In genomic region chr6:33177552-33178446, GRCh38 we compare ENCODE assay signal across 18 cellular contexts. TPM values are rescaled to one million over a fixed set of nuclear protein-coding genes. Genes with fewer than 3 reads are reported as not detected.
DNase-seq lines count a peak whose midpoint lies in the region; ATAC-seq and TF ChIP-seq lines count a peak whose summit lies in the region.
"Had no signal": no experiment of that assay in that cellular context is flagged by ENCODE, and none has a peak within 500 bp of the region (broad histone marks: within the 10 kb centered on the region; RNA-seq: fewer than 3 reads in every experiment).

No MANE protein-coding gene starts in this region.

- H3K9me2 ChIP-seq in hepatocyte (replicated peaks; ENCODE audit: insufficient read depth), result no peaks in the 10 kb centered on the region

- dilution Hi-C loops in IMR-90 (cut with HindIII; ENCODE audit: low sequenced_read_pairs, unreplicated experiment), result no loop called here

- H3K4ac ChIP-seq in IMR-90 (ENCODE audit: low read depth, low read length) (no peak overlapping the region), neuronal stem cell (ENCODE audit: low read length) (no peak overlapping the region)

- in situ Hi-C loops in IMR-90 (cut with MboI; ENCODE audit: low sequenced_read_pairs), result no loop called here

- TF ChIP-seq RAD21 in IMR-90 (IDR thresholded peaks at IDR 0.05; ENCODE audit: low read length), result no peak

- H2BK15ac ChIP-seq in IMR-90 (ENCODE audit: low read depth, low read length) (no peak overlapping the region), neuronal stem cell (ENCODE audit: low read length) (peak overlapping the region; percentile 85)

- peak overlapping the region; percentile 61 for H3K27ac ChIP-seq in BLaER1
- no peak overlapping the region for H3K27ac ChIP-seq in IMR-90 (ENCODE audit: insufficient read depth, low read length)
- no peak overlapping the region for H3K27ac ChIP-seq in neuronal stem cell (replicated peaks; ENCODE audit: low read length)
- H3K27ac ChIP-seq in adrenal gland, result no peak overlapping the region
- H3K27ac ChIP-seq in hepatocyte, result no peak overlapping the region
- H3K27ac ChIP-seq: HL-60, RWPE1, SK-N-MC had no signal

- ATAC-seq in IMR-90 (ENCODE audit: low read depth), result no peak
- ATAC-seq: CD8-positive, alpha-beta T cell had no signal

- H2BK120ac ChIP-seq in IMR-90 (ENCODE audit: low read depth, low read length) (no peak overlapping the region), neuronal stem cell (ENCODE audit: low read depth, low read length) (no peak overlapping the region)

- H3K14ac ChIP-seq in IMR-90 (replicated peaks; ENCODE audit: low read depth, low read length), result no peak overlapping the region
- H3K14ac ChIP-seq in neuronal stem cell (ENCODE audit: low read length), result no peak overlapping the region

- no peaks in the 10 kb centered on the region for H3K9me1 ChIP-seq in IMR-90 (ENCODE audit: insufficient read depth, low read length)

- intact Hi-C loops in IMR-90 (cut with micrococcal nuclease), result no loop called here
- intact Hi-C loops in adrenal gland (cut with DNase I), result loop anchor here in 1 of 2 donors (5.0 kb wide), 1 partner anchor 55 kb away; no protein-coding TSS in a partner anchor

- no peak overlapping the region for H2BK20ac ChIP-seq in IMR-90 (ENCODE audit: low read depth, low read length)

- H4K20me1 ChIP-seq in BLaER1 (no peaks in the 10 kb centered on the region), IMR-90 (ENCODE audit: insufficient read depth, low read length) (no peaks in the 10 kb centered on the region), hepatocyte (ENCODE audit: insufficient read depth, poor library complexity, severe bottlenecking) (no peaks in the 10 kb centered on the region)

- CTCF ChIA-PET in IMR-90 (lab: Yijun Ruan, JAX), result no interaction called here

- H3K4me2 ChIP-seq in BLaER1, result peak overlapping the region; percentile 75
- H3K4me2 ChIP-seq in IMR-90 (ENCODE audit: low read depth, low read length), result no peak overlapping the region
- H3K4me2 ChIP-seq in neuronal stem cell (ENCODE audit: insufficient read depth, low read length, poor library complexity, severe bottlenecking), result no peak overlapping the region
- no peak overlapping the region for H3K4me2 ChIP-seq in hepatocyte

- no peak overlapping the region for H2BK12ac ChIP-seq in neuronal stem cell (ENCODE audit: low read length)

- no peak overlapping the region for H3K23ac ChIP-seq in IMR-90 (ENCODE audit: low read depth, low read length)
- no peak overlapping the region for H3K23ac ChIP-seq in neuronal stem cell (ENCODE audit: low read depth, low read length, poor library complexity)

- H2BK5ac ChIP-seq in IMR-90 (ENCODE audit: low read depth, low read length, poor library complexity, severe bottlenecking) (no peak overlapping the region), neuronal stem cell (ENCODE audit: low read length) (peak overlapping the region; percentile 29)

- no peaks in the 10 kb centered on the region for H3K27me3 ChIP-seq in BLaER1
- peaks cover 16% of the 10 kb centered on the region for H3K27me3 ChIP-seq in IMR-90 (ENCODE audit: control insufficient read depth, insufficient read depth, low read length)
- peaks cover 0 to 10% (median 0%) of the 10 kb centered on the region in 3 experiments for H3K27me3 ChIP-seq in neuronal stem cell (ENCODE audit: control insufficient read depth in 3 of 3, insufficient read depth in 3 of 3, low read depth in 1 of 3, low read length in 3 of 3)
- no peaks in the 10 kb centered on the region for H3K27me3 ChIP-seq in adrenal gland
- H3K27me3 ChIP-seq in hepatocyte, result no peaks in the 10 kb centered on the region

- H3K4me1 ChIP-seq in BLaER1, result peaks cover 61% of the 10 kb centered on the region
- H3K4me1 ChIP-seq in IMR-90 (ENCODE audit: control insufficient read depth, insufficient read depth, low read length), result no peaks in the 10 kb centered on the region
- H3K4me1 ChIP-seq in neuronal stem cell (ENCODE audit: control insufficient read depth in 2 of 2, insufficient read depth in 1 of 2, low read depth in 1 of 2, low read length in 2 of 2), result peaks cover 0 to 3% of the 10 kb centered on the region in 2 donors
- H3K4me1 ChIP-seq in adrenal gland (replicated peaks in 1 of 2), result no peaks in the 10 kb centered on the region
- no peaks in the 10 kb centered on the region for H3K4me1 ChIP-seq in hepatocyte (ENCODE audit: insufficient read depth)

- TF ChIP-seq POLR2A in IMR-90 (IDR thresholded peaks at IDR 0.05; ENCODE audit: low read depth, low read length) (no peak), adrenal gland (IDR thresholded peaks at IDR 0.05) (no peak)

- TF ChIP-seq CTCF in IMR-90 (conservative IDR thresholded peaks at IDR 0.05; ENCODE audit: low read depth, low read length) (no peak), adrenal gland (IDR thresholded peaks at IDR 0.05) (no peak), hepatocyte (IDR thresholded peaks at IDR 0.05; ENCODE audit: poor library complexity) (no peak)

- H4K8ac ChIP-seq in IMR-90 (ENCODE audit: low read depth in 2 of 2, low read length in 2 of 2) (no peak overlapping the region), neuronal stem cell (ENCODE audit: low read depth, low read length) (no peak overlapping the region)

- H3K9ac ChIP-seq in BLaER1, result no peak overlapping the region
- H3K9ac ChIP-seq in IMR-90 (ENCODE audit: low read depth, low read length), result no peak overlapping the region
- peak overlapping the region; percentile 4 for H3K9ac ChIP-seq in neuronal stem cell (ENCODE audit: low read depth, low read length, poor library complexity)

- no peaks in the 10 kb centered on the region for H3K9me3 ChIP-seq in BLaER1
- no peaks in the 10 kb centered on the region for H3K9me3 ChIP-seq in IMR-90 (ENCODE audit: control insufficient read depth, insufficient read depth, low read length)
- peaks cover 0 to under 1% of the 10 kb centered on the region in 2 donors for H3K9me3 ChIP-seq in neuronal stem cell (replicated peaks in 1 of 2; ENCODE audit: control insufficient read depth in 2 of 2, insufficient read depth in 1 of 2, low read depth in 1 of 2, low read length in 2 of 2)
- no peaks in the 10 kb centered on the region for H3K9me3 ChIP-seq in adrenal gland (replicated peaks in 1 of 3)
- H3K9me3 ChIP-seq in hepatocyte (ENCODE audit: low read depth), result no peaks in the 10 kb centered on the region

- H2AFZ ChIP-seq in IMR-90 (replicated peaks; ENCODE audit: low read length, poor library complexity) (peak overlapping the region; percentile 51), neuronal stem cell (ENCODE audit: low read length) (no peak overlapping the region), hepatocyte (no peak overlapping the region)

- H4K91ac ChIP-seq in IMR-90 (ENCODE audit: insufficient read depth, low read depth, low read length) (no peak overlapping the region), neuronal stem cell (ENCODE audit: low read depth, low read length, poor library complexity) (no peak overlapping the region)

- H3K79me2 ChIP-seq in hepatocyte, result no peaks in the 10 kb centered on the region

- no peaks in the 10 kb centered on the region for H3K36me3 ChIP-seq in BLaER1
- H3K36me3 ChIP-seq in IMR-90 (ENCODE audit: control insufficient read depth, insufficient read depth, low read length), result no peaks in the 10 kb centered on the region
- no peaks in the 10 kb centered on the region for H3K36me3 ChIP-seq in neuronal stem cell (replicated peaks in 1 of 2; ENCODE audit: control insufficient read depth in 2 of 2, insufficient read depth in 2 of 2, low read length in 2 of 2)
- H3K36me3 ChIP-seq in adrenal gland (replicated peaks in 1 of 2), result no peaks in the 10 kb centered on the region
- no peaks in the 10 kb centered on the region for H3K36me3 ChIP-seq in hepatocyte (replicated peaks; ENCODE audit: insufficient read depth, low read depth)

- H3K4me3 ChIP-seq in BLaER1 (no peak overlapping the region), IMR-90 (ENCODE audit: insufficient read depth, low read depth, low read length) (no peak overlapping the region), neuronal stem cell (ENCODE audit: low read length in 2 of 2) (no peak overlapping the region), adrenal gland (no peak overlapping the region), hepatocyte (no peak overlapping the region)
- H3K4me3 ChIP-seq: SK-N-MC had no signal

- 37% methylated on average over 2 of the region's 19 CpGs; no CpG with 5 or more reads in 1 of the 2 experiments for WGBS in IMR-90 (ENCODE audit: extremely low coverage in 2 of 2, insufficient read length in 1 of 2), 2 experiments
- no CpG with 5 or more reads among the region's 19 CpGs for WGBS in neuronal stem cell (ENCODE audit: extremely low coverage in 2 of 2, insufficient read length in 2 of 2, insufficient replicate concordance in 1 of 2), 2 donors
- WGBS in adrenal gland, 4 donors, result 78 to 89% (median 83%) methylated on average over 18 to 19 of the region's 19 CpGs
- WGBS in hepatocyte (ENCODE audit: low lambda C conversion rate, missing lambda C conversion rate), result 81% methylated on average over 18 of the region's 19 CpGs

- H2AK9ac ChIP-seq in IMR-90 (replicated peaks; ENCODE audit: low read depth, low read length, poor library complexity), result peak overlapping the region; percentile 61

- H2AK5ac ChIP-seq in IMR-90 (ENCODE audit: low read depth, low read length) (no peak overlapping the region), neuronal stem cell (ENCODE audit: low read depth, low read length) (peak overlapping the region; percentile 97)

- H4K5ac ChIP-seq in IMR-90 (ENCODE audit: low read depth, low read length), result no peak overlapping the region

- H3K56ac ChIP-seq in IMR-90 (ENCODE audit: extremely low read depth, insufficient read depth, low read length), result no peak overlapping the region

- DNase-seq in IMR-90, result no peak
- peak; percentile 68 for DNase-seq in dedifferentiated amniotic fluid mesenchymal stem cell (ENCODE audit: extremely low spot score)
- no peak for DNase-seq in neuronal stem cell (ENCODE audit: low spot score)
- DNase-seq in adrenal gland, result no peak
- DNase-seq in hepatocyte (ENCODE audit: low spot score), result no peak
- no peak for DNase-seq in NCI-H748 (lab: John Stamatoyannopoulos, UW; ENCODE audit: unreplicated experiment)
- DNase-seq: CD8-positive, alpha-beta T cell; H9; NCI-H1417 treated with DMSO at 0.1 percent for 48 hours; NCI-H1930; NCI-H446; NCI-H69; NK-92 treated with Interleukin-12 subunit alpha and Interleukin-12 subunit beta, amount 100 ng/mL, for 24 hours; OCI-M1 had no signal

- POLR2A ChIA-PET in IMR-90 (lab: Charles Lee; ENCODE audit: unreplicated experiment), result no interaction called here

- H3K79me1 ChIP-seq in IMR-90 (ENCODE audit: low read depth in 1 of 2, low read length in 2 of 2), result no peaks in the 10 kb centered on the region
- H3K79me1 ChIP-seq in neuronal stem cell (ENCODE audit: low read depth, low read length), result peaks cover 2% of the 10 kb centered on the region

- H3K18ac ChIP-seq in IMR-90 (ENCODE audit: low read depth, low read length) (no peak overlapping the region), neuronal stem cell (ENCODE audit: low read length) (peak overlapping the region; percentile 85)

- no TSS peak for BruUV-seq in IMR-90 (replicated peaks; lab: Mats Ljungman, UMichigan)

RNA-seq across cellular contexts. Expression of gene COL11A2, which starts 14.5 kb away (rescaled TPM):
- total RNA-seq in IMR-90 (2012; rRNA removed) (under 0.01 TPM in 2 replicates), adrenal gland (1 to 10 TPM in 1 of 8 donors, under 1 TPM in 7; 0.11 to 1.9 (median 0.39) TPM), hepatocyte (2.5 and 3.0 TPM in 2 replicates)
- polyA plus RNA-seq in IMR-90 (2012; rRNA removed) (0.38 and 0.52 TPM in 2 replicates), adrenal gland (1 to 10 TPM in 2 of 3 donors, under 1 TPM in 1; 0.05 to 7.2 (median 1.7) TPM), hepatocyte (4.2 and 4.7 TPM in 2 replicates)
- polyA plus RNA-seq in IMR-90 (2012; cell fraction: cytosol; rRNA removed), result 0.12 and 0.30 TPM in 2 replicates
- polyA plus RNA-seq in IMR-90 (2012; cell fraction: nucleus; rRNA removed; ENCODE audit: low replicate concordance), result 5.5 and 8.0 TPM in 2 replicates
- 0.86 TPM for polyA plus RNA-seq in neuronal stem cell (2013, experiment 1 of 2)
- 0.82 TPM for polyA plus RNA-seq in neuronal stem cell (2013, experiment 2 of 2)

RNA-seq across cellular contexts. Expression of gene RXRB, which starts 22.7 kb away (rescaled TPM):
- total RNA-seq in IMR-90 (2012; rRNA removed) (16.7 and 18.6 TPM in 2 replicates), adrenal gland (10 to 100 TPM; 15.8 to 63.8 (median 33.2) TPM), hepatocyte (14.2 and 17.0 TPM in 2 replicates)
- polyA plus RNA-seq in IMR-90 (2012; rRNA removed) (46.9 and 53.7 TPM in 2 replicates), adrenal gland (10 to 100 TPM; 24.0 to 75.9 (median 64.2) TPM), hepatocyte (24.6 and 29.8 TPM in 2 replicates)
- polyA plus RNA-seq in IMR-90 (2012; cell fraction: cytosol; rRNA removed), result 29.7 and 30.4 TPM in 2 replicates
- polyA plus RNA-seq in IMR-90 (2012; cell fraction: nucleus; rRNA removed; ENCODE audit: low replicate concordance), result 257 and 289 TPM in 2 replicates
- 18.7 TPM for polyA plus RNA-seq in neuronal stem cell (2013, experiment 1 of 2)
- polyA plus RNA-seq in neuronal stem cell (2013, experiment 2 of 2), result 18.1 TPM

RNA-seq across cellular contexts. Expression of gene SLC39A7, which starts 22.9 kb away (rescaled TPM):
- total RNA-seq in IMR-90 (2012; rRNA removed), result 134 and 135 TPM in 2 replicates
- polyA plus RNA-seq in IMR-90 (2012; rRNA removed), result 196 and 208 TPM in 2 replicates
- 141 and 149 TPM in 2 replicates for polyA plus RNA-seq in IMR-90 (2012; cell fraction: cytosol; rRNA removed)
- polyA plus RNA-seq in IMR-90 (2012; cell fraction: nucleus; rRNA removed; ENCODE audit: low replicate concordance), result 129 and 163 TPM in 2 replicates
- 42.0 TPM for polyA plus RNA-seq in neuronal stem cell (2013, experiment 1 of 2)
- polyA plus RNA-seq in neuronal stem cell (2013, experiment 2 of 2), result 40.1 TPM
- 100 to 1,000 TPM in 6 of 8 donors, 10 to 100 TPM in 2; 91.6 to 239 (median 124) TPM for total RNA-seq in adrenal gland
- polyA plus RNA-seq in adrenal gland, result 100 to 1,000 TPM in 1 of 3 donors, 10 to 100 TPM in 2; 44.4 to 200 (median 53.3) TPM
- total RNA-seq in hepatocyte, result 118 and 130 TPM in 2 replicates
- polyA plus RNA-seq in hepatocyte, result 46.4 and 55.0 TPM in 2 replicates

RNA-seq across cellular contexts. Expression of gene HSD17B8, which starts 26.7 kb away (rescaled TPM):
- total RNA-seq in IMR-90 (2012; rRNA removed), result 1.6 and 1.9 TPM in 2 replicates
- 3.4 and 4.3 TPM in 2 replicates for polyA plus RNA-seq in IMR-90 (2012; rRNA removed)
- 2.8 and 6.2 TPM in 2 replicates for polyA plus RNA-seq in IMR-90 (2012; cell fraction: cytosol; rRNA removed)
- polyA plus RNA-seq in IMR-90 (2012; cell fraction: nucleus; rRNA removed; ENCODE audit: low replicate concordance), result 6.7 and 11.7 TPM in 2 replicates
- 8.2 TPM for polyA plus RNA-seq in neuronal stem cell (2013, experiment 1 of 2)
- polyA plus RNA-seq in neuronal stem cell (2013, experiment 2 of 2), result 8.3 TPM
- 10 to 100 TPM; 13.4 to 96.3 (median 43.7) TPM for total RNA-seq in adrenal gland
- 10 to 100 TPM; 18.9 to 24.7 (median 22.8) TPM for polyA plus RNA-seq in adrenal gland
- 6.0 and 7.8 TPM in 2 replicates for total RNA-seq in hepatocyte
- polyA plus RNA-seq in hepatocyte, result 11.1 and 12.9 TPM in 2 replicates

RNA-seq across cellular contexts. Expression of gene RING1, which starts 30.5 kb away (rescaled TPM):
- total RNA-seq in IMR-90 (2012; rRNA removed), result 14.9 and 16.4 TPM in 2 replicates
- polyA plus RNA-seq in IMR-90 (2012; rRNA removed), result 38.2 and 40.8 TPM in 2 replicates
- 41.2 and 49.4 TPM in 2 replicates for polyA plus RNA-seq in IMR-90 (2012; cell fraction: cytosol; rRNA removed)
- 110 and 131 TPM in 2 replicates for polyA plus RNA-seq in IMR-90 (2012; cell fraction: nucleus; rRNA removed; ENCODE audit: low replicate concordance)
- polyA plus RNA-seq in neuronal stem cell (2013, experiment 1 of 2), result 47.3 TPM
- 47.9 TPM for polyA plus RNA-seq in neuronal stem cell (2013, experiment 2 of 2)
- 10 to 100 TPM in 7 of 8 donors, 1 to 10 TPM in 1; 8.5 to 52.2 (median 31.3) TPM for total RNA-seq in adrenal gland
- 100 to 1,000 TPM in 1 of 3 donors, 10 to 100 TPM in 2; 29.9 to 107 (median 84.5) TPM for polyA plus RNA-seq in adrenal gland
- total RNA-seq in hepatocyte, result 25.0 and 25.6 TPM in 2 replicates
- polyA plus RNA-seq in hepatocyte, result 32.3 and 32.5 TPM in 2 replicates
